In genomic region chr17:58316260-58316960, GRCh38 we compare ENCODE assay signal across 16 cellular contexts. TPM values are rescaled to one million over a fixed set of nuclear protein-coding genes. Genes with fewer than 3 reads are reported as not detected.
DNase-seq lines count a peak whose midpoint lies in the region; ATAC-seq and TF ChIP-seq lines count a peak whose summit lies in the region.
"Had no signal": no experiment of that assay in that cellular context is flagged by ENCODE, and none has a peak within 500 bp of the region (broad histone marks: within the 10 kb centered on the region; RNA-seq: fewer than 3 reads in every experiment).

No MANE protein-coding gene starts in this region.

- H3K27me3 ChIP-seq in BE2C: no peaks in the 10 kb centered on the region
- H3K27me3 ChIP-seq: ascending aorta, heart left ventricle had no signal

- H3K27me3 Mint-ChIP-seq in osteocyte (ENCODE audit: unreplicated experiment): peaks cover 11% of the 10 kb centered on the region
- peaks cover 16% of the 10 kb centered on the region for H3K27me3 Mint-ChIP-seq in HFFc6 (ENCODE audit: insufficient read depth)

- TF ChIP-seq CTCF in BE2C (IDR thresholded peaks at IDR 0.05; ENCODE audit: low read depth, low read length) (no peak), osteocyte (IDR thresholded peaks at IDR 0.05) (no peak), HFFc6 (IDR thresholded peaks at IDR 0.05) (no peak)

- no peaks in the 10 kb centered on the region for H3K36me3 Mint-ChIP-seq in activated naive CD4-positive, alpha-beta T cell treated with anti-CD3 and anti-CD28 coated beads, Interleukin-2, amount 50 U/mL, for 72 hours
- no peaks in the 10 kb centered on the region for H3K36me3 Mint-ChIP-seq in osteocyte (ENCODE audit: unreplicated experiment)
- H3K36me3 Mint-ChIP-seq in HFFc6 (ENCODE audit: low read depth): no peaks in the 10 kb centered on the region

- peaks cover 3% of the 10 kb centered on the region; the same call in 1 of the 2 replicates for H3K4me1 ChIP-seq in BE2C
- H3K4me1 ChIP-seq: ascending aorta had no signal

- no peaks in the 10 kb centered on the region for H3K36me3 ChIP-seq in BE2C

- peak; percentile 32 for DNase-seq in activated CD4-positive, CD25-positive, alpha-beta regulatory T cell treated with anti-CD3 and anti-CD28 coated beads, Interleukin-2, amount 50 U/mL, for 72 hours
- DNase-seq in activated CD4-positive, CD25-positive, alpha-beta regulatory T cell (lab: John Stamatoyannopoulos, UW): no peak
- peak; percentile 1 for DNase-seq in BE2C
- peak; percentile 1 to 54 for DNase-seq in activated naive CD4-positive, alpha-beta T cell treated with anti-CD3 and anti-CD28 coated beads, Interleukin-2, amount 50 U/mL, for 72 hours (ENCODE audit: low spot score in 2 of 2)
- peak; percentile 75 for DNase-seq in osteocyte (ENCODE audit: extremely low spot score, unreplicated experiment)
- DNase-seq in SHP77 treated with DMSO at 0.1 percent for 48 hours (lab: John Stamatoyannopoulos, UW): no peak
- no peak for DNase-seq in HFFc6
- DNase-seq: cortex of kidney, erythroblast, KBM-7, kidney glomerular epithelial cell had no signal

- H3K27ac Mint-ChIP-seq in activated naive CD4-positive, alpha-beta T cell treated with anti-CD3 and anti-CD28 coated beads, Interleukin-2, amount 50 U/mL, for 72 hours: peak overlapping the region in 1 of 2 donors; percentile 22
- H3K27ac Mint-ChIP-seq in osteocyte (ENCODE audit: unreplicated experiment): no peak overlapping the region
- H3K27ac Mint-ChIP-seq in HFFc6: no peak overlapping the region

- no peaks in the 10 kb centered on the region for H3K4me1 Mint-ChIP-seq in osteocyte (ENCODE audit: unreplicated experiment)
- H3K4me1 Mint-ChIP-seq in HFFc6 (ENCODE audit: low read depth): peaks cover 6% of the 10 kb centered on the region

- H3K4me3 Mint-ChIP-seq in osteocyte (ENCODE audit: unreplicated experiment) (no peak overlapping the region), HFFc6 (no peak overlapping the region)

- no peak overlapping the region for H3K4me3 ChIP-seq in BE2C (ENCODE audit: low read depth, low read length)
- H3K4me3 ChIP-seq: A549, ascending aorta, GM12878, heart left ventricle had no signal

- no peaks in the 10 kb centered on the region for H3K9me3 ChIP-seq in BE2C
- H3K9me3 ChIP-seq: A549, ascending aorta, heart left ventricle had no signal

- no peaks in the 10 kb centered on the region for H3K9me3 Mint-ChIP-seq in activated naive CD4-positive, alpha-beta T cell treated with anti-CD3 and anti-CD28 coated beads, Interleukin-2, amount 50 U/mL, for 72 hours
- H3K9me3 Mint-ChIP-seq in osteocyte (ENCODE audit: unreplicated experiment): no peaks in the 10 kb centered on the region
- no peaks in the 10 kb centered on the region for H3K9me3 Mint-ChIP-seq in HFFc6

- ATAC-seq in activated naive CD4-positive, alpha-beta T cell treated with anti-CD3 and anti-CD28 coated beads, Interleukin-2, amount 50 U/mL, for 72 hours: no peak
- no peak for ATAC-seq in GM18909 (IDR thresholded peaks at IDR 0.05; ENCODE audit: poor library complexity, unreplicated experiment)

RNA-seq across cellular contexts. Expression of gene TSPOAP1, which starts 12.2 kb away (rescaled TPM):
- polyA plus RNA-seq in BE2C (2012; ENCODE audit: insufficient read depth, insufficient read length, low read depth): 3.1 TPM
- 100 to 1,000 TPM in 1 of 2 donors, 10 to 100 TPM in 1; 19.2 to 123 TPM for total RNA-seq in activated naive CD4-positive, alpha-beta T cell treated with anti-CD3 and anti-CD28 coated beads, Interleukin-2, amount 50 U/mL, for 72 hours
- total RNA-seq in osteocyte: 0.05 TPM in 1 of 2 replicates, not detected in the other
- total RNA-seq in HFFc6 (2021; fragmentation: NEBNext Ultra II Directional; extraction: Animal tissue kit (Norgen Biotek cat#: 25700)): 1 to 10 TPM in 4 of 6 experiments, under 1 TPM in 2; 0.50 to 1.8 (median 1.3) TPM
- polyA plus RNA-seq: A549 had no signal

RNA-seq across cellular contexts. Expression of gene SUPT4H1, which starts 35.6 kb away (rescaled TPM):
- 510 TPM for polyA plus RNA-seq in BE2C (2012; ENCODE audit: insufficient read depth, insufficient read length, low read depth)
- total RNA-seq in activated naive CD4-positive, alpha-beta T cell treated with anti-CD3 and anti-CD28 coated beads, Interleukin-2, amount 50 U/mL, for 72 hours: 100 to 1,000 TPM; 105 to 141 TPM
- 77.0 and 80.6 TPM in 2 replicates for total RNA-seq in osteocyte
- 100 to 1,000 TPM in 4 of 6 experiments, 10 to 100 TPM in 2; 95.6 to 110 (median 105) TPM for total RNA-seq in HFFc6 (2021; fragmentation: NEBNext Ultra II Directional; extraction: Animal tissue kit (Norgen Biotek cat#: 25700))

RNA-seq across cellular contexts. Expression of gene MPO, which starts 35.7 kb away (rescaled TPM):
- polyA plus RNA-seq in BE2C (2012; ENCODE audit: insufficient read depth, insufficient read length, low read depth): not detected
- total RNA-seq in activated naive CD4-positive, alpha-beta T cell treated with anti-CD3 and anti-CD28 coated beads, Interleukin-2, amount 50 U/mL, for 72 hours: not detected
- not detected in 2 replicates for total RNA-seq in osteocyte
- total RNA-seq in HFFc6 (2021; fragmentation: NEBNext Ultra II Directional; extraction: Animal tissue kit (Norgen Biotek cat#: 25700)): not detected
- polyA plus RNA-seq: A549 had no signal

Comparison
In these comparisons a context has a peak if more than half of its experiments do, and no peak if none do; other contexts are left out.
1. DNase-seq: peak in activated CD4-positive, CD25-positive, alpha-beta regulatory T cell treated with anti-CD3 and anti-CD28 coated beads, Interleukin-2, amount 50 U/mL, for 72 hours (single experiment), BE2C (single experiment), activated naive CD4-positive, alpha-beta T cell treated with anti-CD3 and anti-CD28 coated beads, Interleukin-2, amount 50 U/mL, for 72 hours (2 of 2) and osteocyte (single experiment); none in activated CD4-positive, CD25-positive, alpha-beta regulatory T cell (0 of 4), SHP77 treated with DMSO at 0.1 percent for 48 hours (single experiment) and HFFc6 (single experiment).
2. RNA of gene TSPOAP1, which starts 12.2 kb away (total RNA-seq): 19.2 to 123 TPM in activated naive CD4-positive, alpha-beta T cell treated with anti-CD3 and anti-CD28 coated beads, Interleukin-2, amount 50 U/mL, for 72 hours; 0.50 to 1.8 TPM in HFFc6 and 0.05 TPM in osteocyte; every median in the first group is over 4 times any median in the second.